In genomic region chr17:2244545-2245525, GRCh38 we compare ENCODE assay signal across 8 cellular contexts. TPM values are rescaled to one million over a fixed set of nuclear protein-coding genes. Genes with fewer than 3 reads are reported as not detected.
DNase-seq lines count a peak whose midpoint lies in the region; ATAC-seq lines count a peak whose summit lies in the region.

No MANE protein-coding gene starts in this region.

- peak; percentile 80 for ATAC-seq in activated CD4-positive, alpha-beta T cell treated with anti-CD3 and anti-CD28 coated beads for 36 hours
- ATAC-seq in central memory CD8-positive, alpha-beta T cell (replicated peaks; ENCODE audit: extremely low read depth, poor library complexity, severe bottlenecking): peak; percentile 96
- ATAC-seq in left colon (peak; percentile 97), GM19035 (IDR thresholded peaks at IDR 0.05; ENCODE audit: unreplicated experiment) (no peak)

- intact Hi-C loops in activated CD4-positive, alpha-beta T cell treated with anti-CD3 and anti-CD28 coated beads for 36 hours (cut with DNase I, micrococcal nuclease): loop anchor here (1.0 to 10.0 kb wide), 4 partner anchors 38 to 191 kb away; no protein-coding TSS in a partner anchor
- intact Hi-C loops in left colon (cut with DNase I, micrococcal nuclease): loop anchor here in 1 of 2 donors (2.0 kb wide), 1 partner anchor 190 kb away; the partner anchor contains the start of gene HIC1

- POLR2A ChIA-PET in activated CD4-positive, alpha-beta T cell treated with anti-CD3 and anti-CD28 coated beads for 36 hours (lab: Charles Lee): interaction anchor here (0.5 to 1.5 kb wide), 8 partner anchors 8 to 987 kb away, joined by 3 to 4 read pairs (median 3); no protein-coding TSS in a partner anchor

- H3K27ac Mint-ChIP-seq in activated CD4-positive, alpha-beta T cell treated with anti-CD3 and anti-CD28 coated beads for 36 hours: no peak overlapping the region
- H3K27ac Mint-ChIP-seq in central memory CD8-positive, alpha-beta T cell (ENCODE audit: low read depth): no peak overlapping the region

- peaks cover 45% of the 10 kb centered on the region for H3K36me3 Mint-ChIP-seq in activated CD4-positive, alpha-beta T cell treated with anti-CD3 and anti-CD28 coated beads for 36 hours (ENCODE audit: low read depth)
- H3K36me3 Mint-ChIP-seq in central memory CD8-positive, alpha-beta T cell (ENCODE audit: insufficient read depth): peaks cover 13% of the 10 kb centered on the region

- peaks cover 41% of the 10 kb centered on the region for H3K4me1 Mint-ChIP-seq in activated CD4-positive, alpha-beta T cell treated with anti-CD3 and anti-CD28 coated beads for 36 hours
- H3K4me1 Mint-ChIP-seq in central memory CD8-positive, alpha-beta T cell: peaks cover 21% of the 10 kb centered on the region

- H3K9me3 Mint-ChIP-seq in activated CD4-positive, alpha-beta T cell treated with anti-CD3 and anti-CD28 coated beads for 36 hours (ENCODE audit: low read depth): no peaks in the 10 kb centered on the region
- no peaks in the 10 kb centered on the region for H3K9me3 Mint-ChIP-seq in central memory CD8-positive, alpha-beta T cell

- CTCF ChIA-PET in activated CD4-positive, alpha-beta T cell treated with anti-CD3 and anti-CD28 coated beads for 36 hours (lab: Charles Lee): interaction anchor here (0.6 to 3.9 kb wide), 52 partner anchors 9 to 198 kb away, joined by 3 to 87 read pairs (median 6); partner anchors contain the start of genes HIC1 and TSR1

- H3K27me3 Mint-ChIP-seq in activated CD4-positive, alpha-beta T cell treated with anti-CD3 and anti-CD28 coated beads for 36 hours: no peaks in the 10 kb centered on the region
- no peaks in the 10 kb centered on the region for H3K27me3 Mint-ChIP-seq in central memory CD8-positive, alpha-beta T cell

- H3K4me3 Mint-ChIP-seq in activated CD4-positive, alpha-beta T cell treated with anti-CD3 and anti-CD28 coated beads for 36 hours: no peak overlapping the region
- no peak overlapping the region for H3K4me3 Mint-ChIP-seq in central memory CD8-positive, alpha-beta T cell

- peak in 13 of 14 donors; percentile 12 to 78 (median 64) for DNase-seq in C1 segment of cervical spinal cord (lab: John Stamatoyannopoulos, UW)
- peak; percentile 87 for DNase-seq in HCEC 1CT
- DNase-seq in NCI-H460 (ENCODE audit: extremely low read depth, low read depth): peak; percentile 72
- peak; percentile 92 for DNase-seq in activated CD4-positive, alpha-beta T cell treated with anti-CD3 and anti-CD28 coated beads for 36 hours
- DNase-seq in central memory CD8-positive, alpha-beta T cell (ENCODE audit: low spot score in 2 of 2): peak; percentile 69 to 77
- DNase-seq in left colon: peak; percentile 72 to 85
- peak; percentile 80 for DNase-seq in stimulated activated CD4-positive, alpha-beta T cell treated with anti-CD3 and anti-CD28 coated beads, Interleukin-1b, Interleukin-23, amount 100 ng/mL, for 4 hours (ENCODE audit: low read depth in 2 of 2)

RNA-seq across cellular contexts. Expression of gene SMG6, which starts 58.8 kb away (rescaled TPM):
- total RNA-seq in NCI-H460 (2014; rRNA removed; shearing (Covaris generic)): 7.2 and 8.7 TPM in 2 replicates
- polyA plus RNA-seq in NCI-H460 (2014; cell fraction: nucleus; rRNA removed): 16.4 and 24.2 TPM in 2 replicates
- 10 to 100 TPM; 28.5 to 31.4 TPM for total RNA-seq in activated CD4-positive, alpha-beta T cell treated with anti-CD3 and anti-CD28 coated beads for 36 hours
- 10 to 100 TPM; 27.8 to 29.4 TPM for total RNA-seq in left colon

RNA-seq across cellular contexts. Expression of gene SRR, which starts 58.9 kb away (rescaled TPM):
- total RNA-seq in NCI-H460 (2014; rRNA removed; shearing (Covaris generic)): 4.1 and 5.7 TPM in 2 replicates
- polyA plus RNA-seq in NCI-H460 (2014; cell fraction: nucleus; rRNA removed): 14.6 and 29.5 TPM in 2 replicates
- total RNA-seq in activated CD4-positive, alpha-beta T cell treated with anti-CD3 and anti-CD28 coated beads for 36 hours: 10 to 100 TPM; 15.4 to 18.3 TPM
- total RNA-seq in left colon: 1 to 10 TPM; 8.5 to 9.9 TPM
